In genomic region chr5:150272531-150272930, GRCh38 we compare ENCODE assay signal across 9 cellular contexts. TPM values are rescaled to one million over a fixed set of nuclear protein-coding genes. Genes with fewer than 3 reads are reported as not detected.
DNase-seq lines count a peak whose midpoint lies in the region; ATAC-seq and TF ChIP-seq lines count a peak whose summit lies in the region.
"Had no signal": no experiment of that assay in that cellular context is flagged by ENCODE, and none has a peak within 500 bp of the region (broad histone marks: within the 10 kb centered on the region; RNA-seq: fewer than 3 reads in every experiment).

No MANE protein-coding gene starts in this region.

- H3K4me3 Mint-ChIP-seq in activated T-cell treated with anti-CD3 and anti-CD28 coated beads, Interleukin-2, amount 50 U/mL, for 4 hours, result no peak overlapping the region

- DNase-seq in ELR (ENCODE audit: low read depth) (peak; percentile 78), adrenal gland (peak in 6 of 7 donors; percentile 28 to 55 (median 44)), iris pigment epithelial cell (ENCODE audit: low read depth) (peak; percentile 27), thyroid gland (no peak)
- DNase-seq in activated T-cell treated with anti-CD3 and anti-CD28 coated beads, Interleukin-2, amount 50 U/mL, for 4 hours, result no peak

- H2AFZ ChIP-seq in Loucy (ENCODE audit: low read length), result no peak overlapping the region

- H3K4me3 ChIP-seq in Loucy (ENCODE audit: low read length, poor library complexity, severe bottlenecking), result no peak overlapping the region
- no peak overlapping the region for H3K4me3 ChIP-seq in adrenal gland
- H3K4me3 ChIP-seq in thyroid gland (replicated peaks in 1 of 3), result no peak overlapping the region
- H3K4me3 ChIP-seq: thoracic aorta had no signal

- H3K27me3 ChIP-seq in Loucy (ENCODE audit: insufficient read depth, low read length, poor library complexity, severe bottlenecking), result no peaks in the 10 kb centered on the region
- no peaks in the 10 kb centered on the region for H3K27me3 ChIP-seq in adrenal gland
- H3K27me3 ChIP-seq in thyroid gland, result no peaks in the 10 kb centered on the region

- 60 to 71% (median 67%) methylated on average over 4 to 5 of the region's 5 CpGs for WGBS in adrenal gland, 4 donors
- WGBS in thyroid gland, 2 donors, result 72 to 73% methylated on average over 5 of the region's 5 CpGs

- no peaks in the 10 kb centered on the region for H3K9me3 Mint-ChIP-seq in activated T-cell treated with anti-CD3 and anti-CD28 coated beads, Interleukin-2, amount 50 U/mL, for 4 hours

- H3K9me2 ChIP-seq in Loucy (replicated peaks; ENCODE audit: low read depth, low read length), result no peaks in the 10 kb centered on the region

- no peak for ATAC-seq in activated T-cell treated with anti-CD3 and anti-CD28 coated beads, Interleukin-2, amount 50 U/mL, for 4 hours
- ATAC-seq in GM21526 (IDR thresholded peaks at IDR 0.05; ENCODE audit: low FRiP score, unreplicated experiment), result no peak
- no peak for ATAC-seq in GM19467 (IDR thresholded peaks at IDR 0.05; ENCODE audit: unreplicated experiment)

- H3K9ac ChIP-seq in Loucy (ENCODE audit: low read depth, low read length, poor library complexity, severe bottlenecking), result no peak overlapping the region

- no peaks in the 10 kb centered on the region for H3K4me1 Mint-ChIP-seq in activated T-cell treated with anti-CD3 and anti-CD28 coated beads, Interleukin-2, amount 50 U/mL, for 4 hours (ENCODE audit: low read depth)

- H3K36me3 ChIP-seq in Loucy (ENCODE audit: insufficient read depth, low read length) (no peaks in the 10 kb centered on the region), adrenal gland (replicated peaks in 1 of 2) (no peaks in the 10 kb centered on the region), thyroid gland (no peaks in the 10 kb centered on the region)
- H3K36me3 ChIP-seq: thoracic aorta had no signal

- no peaks in the 10 kb centered on the region for H3F3A ChIP-seq in Loucy (ENCODE audit: low read depth)

- H3K36me3 Mint-ChIP-seq in activated T-cell treated with anti-CD3 and anti-CD28 coated beads, Interleukin-2, amount 50 U/mL, for 4 hours (ENCODE audit: insufficient read depth), result no peaks in the 10 kb centered on the region

- H3K9me3 ChIP-seq in Loucy (ENCODE audit: insufficient read depth, low read depth, low read length) (no peaks in the 10 kb centered on the region), adrenal gland (replicated peaks in 1 of 3) (no peaks in the 10 kb centered on the region), thyroid gland (no peaks in the 10 kb centered on the region)
- H3K9me3 ChIP-seq: thoracic aorta had no signal

- H3K4me2 ChIP-seq in Loucy (ENCODE audit: low read depth, low read length, poor library complexity, severe bottlenecking), result no peak overlapping the region

- peak; percentile 52 for TF ChIP-seq CTCF in Loucy (conservative IDR thresholded peaks at IDR 0.05; ENCODE audit: low read length)
- TF ChIP-seq CTCF in adrenal gland (IDR thresholded peaks at IDR 0.05), result peak; percentile 6 to 58 (median 48)
- TF ChIP-seq CTCF in thyroid gland (IDR thresholded peaks at IDR 0.05), result no peak

- TF ChIP-seq POLR2A in adrenal gland (IDR thresholded peaks at IDR 0.05) (no peak), thyroid gland (IDR thresholded peaks at IDR 0.05) (no peak)

- H3K27ac ChIP-seq in adrenal gland (no peak overlapping the region), thyroid gland (no peak overlapping the region)
- H3K27ac ChIP-seq: thoracic aorta had no signal

- H3K27me3 Mint-ChIP-seq in activated T-cell treated with anti-CD3 and anti-CD28 coated beads, Interleukin-2, amount 50 U/mL, for 4 hours (ENCODE audit: low read depth), result peaks cover 6% of the 10 kb centered on the region

- intact Hi-C loops in adrenal gland (cut with DNase I) (loop anchor here (5.0 to 10.0 kb wide), 2 partner anchors 162 to 165 kb away; no protein-coding TSS in a partner anchor), thyroid gland (cut with DNase I) (no loop called here)

- H4K20me1 ChIP-seq in Loucy (ENCODE audit: insufficient read depth, low read length, poor library complexity, severe bottlenecking), result no peaks in the 10 kb centered on the region

- H3K4me1 ChIP-seq in Loucy (ENCODE audit: insufficient read depth, low read length, poor library complexity, severe bottlenecking) (no peaks in the 10 kb centered on the region), adrenal gland (replicated peaks in 1 of 2) (no peaks in the 10 kb centered on the region), thyroid gland (no peaks in the 10 kb centered on the region)

- H3K79me2 ChIP-seq in Loucy (ENCODE audit: insufficient read depth, low read length), result no peaks in the 10 kb centered on the region

RNA-seq across cellular contexts. Expression of gene CAMK2A, which starts 17.0 kb away (rescaled TPM):
- total RNA-seq in adrenal gland (1 to 10 TPM in 1 of 8 donors, under 1 TPM in 4, not detected in 3; 0.23 to 1.3 (median 0.74) TPM), thyroid gland (not detected)
- under 1 TPM; 0.51 to 0.79 (median 0.64) TPM for polyA plus RNA-seq in adrenal gland
- total RNA-seq in activated T-cell treated with anti-CD3 and anti-CD28 coated beads, Interleukin-2, amount 50 U/mL, for 4 hours, result not detected

RNA-seq across cellular contexts. Expression of gene ARSI, which starts 30.2 kb away (rescaled TPM):
- total RNA-seq in adrenal gland, result under 1 TPM in 7 of 8 donors, not detected in 1; 0.12 to 0.96 (median 0.44) TPM
- under 1 TPM in 2 of 3 donors, not detected in 1; 0.13 to 0.27 TPM for polyA plus RNA-seq in adrenal gland
- total RNA-seq in activated T-cell treated with anti-CD3 and anti-CD28 coated beads, Interleukin-2, amount 50 U/mL, for 4 hours, result not detected
- total RNA-seq in thyroid gland, result under 1 TPM in 2 of 4 donors, not detected in 2; 0.22 to 0.67 TPM

Comparison
In these comparisons a context has a peak if more than half of its experiments do, and no peak if none do; other contexts are left out.
1. DNase-seq: peak in ELR (single experiment), adrenal gland (6 of 7) and iris pigment epithelial cell (single experiment); none in activated T-cell treated with anti-CD3 and anti-CD28 coated beads, Interleukin-2, amount 50 U/mL, for 4 hours (single experiment) and thyroid gland (0 of 2).
2. CTCF ChIP-seq: peak in Loucy (single experiment) and adrenal gland (6 of 6); none in thyroid gland (0 of 6).